25 cellular contexts compared by ENCODE assay signal in the genomic region with DNA sequence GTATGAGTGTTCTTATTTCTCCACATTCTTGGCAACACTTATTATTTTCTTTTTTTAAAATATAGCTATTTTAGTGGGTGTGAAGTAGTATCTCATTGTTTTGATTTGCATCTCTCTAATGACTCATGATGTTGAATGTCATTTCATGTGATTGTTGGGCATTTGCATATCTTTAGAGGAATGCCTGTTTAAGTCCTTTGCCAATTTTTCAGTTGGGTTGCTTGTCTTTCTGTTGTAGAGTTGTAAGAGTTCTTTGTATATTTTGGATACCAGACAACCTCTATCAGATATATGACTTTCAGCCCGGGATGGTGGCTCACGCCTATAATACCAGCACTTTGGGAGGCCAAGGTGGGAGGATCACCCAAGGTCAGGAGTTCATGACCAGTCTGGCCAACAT. TPM values are rescaled to one million over a fixed set of nuclear protein-coding genes. Genes with fewer than 3 reads are reported as not detected.
DNase-seq lines count a peak whose midpoint lies in the region; TF ChIP-seq lines count a peak whose summit lies in the region.
"Had no signal": no experiment of that assay in that cellular context is flagged by ENCODE, and none has a peak within 500 bp of the region (broad histone marks: within the 10 kb centered on the region; RNA-seq: fewer than 3 reads in every experiment).

No MANE protein-coding gene starts in this region.

- H2AFZ ChIP-seq in MM.1S (ENCODE audit: low read length) = no peak overlapping the region

- 60% methylated on average over 2 of the region's 2 CpGs for WGBS in esophagus muscularis mucosa

- H3K9ac ChIP-seq in MM.1S (ENCODE audit: low read length) = no peak overlapping the region
- H3K9ac ChIP-seq: KMS-11 had no signal

- intact Hi-C loops in esophagus muscularis mucosa (cut with DNase I) = no loop called here
- intact Hi-C loops in A673 (cut with micrococcal nuclease; ENCODE audit: unreplicated experiment) = no loop called here

- no peak for TF ChIP-seq POLR2A in esophagus muscularis mucosa (IDR thresholded peaks at IDR 0.05; ENCODE audit: low read depth)

- H3K4me1 ChIP-seq in esophagus muscularis mucosa = peaks cover 0 to 5% (median 4%) of the 10 kb centered on the region in 4 donors
- no peaks in the 10 kb centered on the region for H3K4me1 ChIP-seq in MM.1S (ENCODE audit: low read length)
- H3K4me1 ChIP-seq in A673 (ENCODE audit: insufficient read depth, low read length, poor library complexity, severe bottlenecking) = no peaks in the 10 kb centered on the region

- H3K27ac ChIP-seq in esophagus muscularis mucosa (replicated peaks in 1 of 4) (no peak overlapping the region), MM.1S (ENCODE audit: low read length) (no peak overlapping the region), A673 (ENCODE audit: low read depth, low read length, poor library complexity, severe bottlenecking) (no peak overlapping the region)
- H3K27ac ChIP-seq: dorsolateral prefrontal cortex, KMS-11, thoracic aorta had no signal

- POLR2A ChIA-PET in A673 (lab: Charles Lee; ENCODE audit: low non-redundant PET) = no interaction called here

- no peak for TF ChIP-seq CTCF in esophagus muscularis mucosa (IDR thresholded peaks at IDR 0.05)
- TF ChIP-seq CTCF in MM.1S (IDR thresholded peaks at IDR 0.05; ENCODE audit: low read length) = no peak
- no peak for TF ChIP-seq CTCF in A673 (conservative IDR thresholded peaks at IDR 0.05; ENCODE audit: low read depth, low read length)

- H4K20me1 ChIP-seq in MM.1S (ENCODE audit: insufficient read depth, low read length) = no peaks in the 10 kb centered on the region

- H3K9me2 ChIP-seq in MM.1S (replicated peaks; ENCODE audit: insufficient read depth, low read length) = no peaks in the 10 kb centered on the region

- DNase-seq in ELR (ENCODE audit: low read depth) (peak; percentile 14), RPMI7951 (ENCODE audit: low read depth) (peak; percentile 16), esophagus muscularis mucosa (ENCODE audit: extremely low spot score) (peak; percentile 53), pulmonary artery endothelial cell (ENCODE audit: low read depth, low spot score) (peak; percentile 57), MM.1S (no peak), AG20443 (ENCODE audit: low spot score) (no peak), hypothalamus (lab: John Stamatoyannopoulos, UW) (no peak), A673 (ENCODE audit: low spot score) (no peak)
- DNase-seq: activated B cell treated with CpG ODN at 0.5 μM for 24 hours; activated CD4-positive, alpha-beta T cell treated with anti-CD3 and anti-CD28 coated beads, Interleukin-2, amount 50 U/mL, for 4 hours; activated effector memory CD4-positive, alpha-beta T cell treated with Interleukin-2 at 50 U/mL for 16 hours; caudate nucleus; CD8-positive, alpha-beta memory T cell; dorsolateral prefrontal cortex; kidney; mammary epithelial cell; NCI-H1105; NCI-H2029 treated with DMSO at 0.1 percent for 48 hours; stimulated activated CD4-positive, alpha-beta T cell treated with anti-CD3 and anti-CD28 coated beads, Interleukin-2, amount 100 ng/mL, for 48 hours; stimulated activated naive B cell treated with anti-CD40 and anti-IgM and Interleukin-4, amounts not matched to agents 10 μg/mL and 1 μg/mL and 100 μg/mL, for 72 hours; T-helper 9 cell had no signal

- H3K36me3 ChIP-seq in esophagus muscularis mucosa (no peaks in the 10 kb centered on the region), MM.1S (replicated peaks; ENCODE audit: insufficient read depth, low read length) (no peaks in the 10 kb centered on the region), A673 (ENCODE audit: insufficient read depth, low read length, poor library complexity, severe bottlenecking) (no peaks in the 10 kb centered on the region)
- H3K36me3 ChIP-seq: thoracic aorta had no signal

- no TSS peak for BruUV-seq in A673 (replicated peaks; lab: Mats Ljungman, UMichigan)

- H3K4me2 ChIP-seq in MM.1S (ENCODE audit: low read depth, low read length) = no peak overlapping the region
- H3K4me2 ChIP-seq: KMS-11 had no signal

- H3F3A ChIP-seq in MM.1S (ENCODE audit: insufficient read depth, low read length) = no peaks in the 10 kb centered on the region

- H3K4me3 ChIP-seq in esophagus muscularis mucosa (no peak overlapping the region), MM.1S (ENCODE audit: low read length) (no peak overlapping the region), A673 (ENCODE audit: low read depth, low read length, poor library complexity, severe bottlenecking) (no peak overlapping the region)
- H3K4me3 ChIP-seq: dorsolateral prefrontal cortex, thoracic aorta had no signal

- CTCF ChIA-PET in A673 (lab: Charles Lee) = no interaction called here

- H3K9me3 ChIP-seq in esophagus muscularis mucosa (no peaks in the 10 kb centered on the region), MM.1S (replicated peaks; ENCODE audit: insufficient read depth, low read length) (no peaks in the 10 kb centered on the region), A673 (ENCODE audit: low read depth, low read length, poor library complexity, severe bottlenecking) (no peaks in the 10 kb centered on the region)
- H3K9me3 ChIP-seq: thoracic aorta had no signal

- H3K79me2 ChIP-seq in MM.1S (ENCODE audit: low read length) = no peaks in the 10 kb centered on the region

- TF ChIP-seq EP300 in esophagus muscularis mucosa (IDR thresholded peaks at IDR 0.05) = no peak

- H3K27me3 ChIP-seq in esophagus muscularis mucosa = peaks cover 0 to 35% (median 5%) of the 10 kb centered on the region in 4 donors
- no peaks in the 10 kb centered on the region for H3K27me3 ChIP-seq in MM.1S (replicated peaks; ENCODE audit: insufficient read depth, low read length)
- H3K27me3 ChIP-seq in A673 (replicated peaks; ENCODE audit: insufficient read depth, low read depth, low read length, poor library complexity) = peaks cover 21% of the 10 kb centered on the region

RNA-seq across cellular contexts. Expression of gene POPDC3, which starts 5.1 kb away (rescaled TPM):
- 63.6 and 66.4 TPM in 2 replicates for total RNA-seq in RPMI7951 (2014; rRNA removed; shearing (Covaris generic))
- total RNA-seq in esophagus muscularis mucosa (not detected), pulmonary artery endothelial cell (0.92 and 2.4 TPM in 2 replicates), A673 (2021) (0.62 and 1.4 TPM in 2 replicates)
- total RNA-seq: activated B cell treated with CpG ODN at 0.5 μM for 24 hours; CD8-positive, alpha-beta memory T cell; HT-29; kidney; OCI-LY7; thoracic aorta had no signal

Comparison
In these comparisons a context has a peak if more than half of its experiments do, and no peak if none do; other contexts are left out.
1. DNase-seq: peak in ELR (single experiment), RPMI7951 (single experiment), esophagus muscularis mucosa (single experiment) and pulmonary artery endothelial cell (single experiment); none in MM.1S (single experiment), AG20443 (single experiment), hypothalamus (0 of 51) and A673 (single experiment).
2. RNA of gene POPDC3, which starts 5.1 kb away (total RNA-seq): 63.6 to 66.4 TPM in RPMI7951; 0.92 to 2.4 TPM in pulmonary artery endothelial cell, 0.62 to 1.4 TPM in A673 and not detected in esophagus muscularis mucosa; every median in the first group is over 10 times any median in the second.